Comparison of ENCODE assay signal across 17 cellular contexts in genomic region chr6:125567407-125567806, GRCh38.
DNase-seq lines count a peak whose midpoint lies in the region; ATAC-seq and TF ChIP-seq lines count a peak whose summit lies in the region.
"Had no signal": no experiment of that assay in that cellular context is flagged by ENCODE, and none has a peak within 500 bp of the region (broad histone marks: within the 10 kb centered on the region; RNA-seq: fewer than 3 reads in every experiment).

No MANE protein-coding gene starts in this region.

- H4K8ac ChIP-seq in neuronal stem cell (ENCODE audit: low read depth, low read length) = no peak overlapping the region

- DNase-seq in GM23338 (ENCODE audit: low spot score) (no peak), NCI-H69 (lab: John Stamatoyannopoulos, UW) (peak; percentile 21), neuronal stem cell (ENCODE audit: low spot score) (no peak), NCI-H1048 (lab: John Stamatoyannopoulos, UW) (no peak)
- DNase-seq: AML-193; Caco-2; Calu3; CD4-positive, alpha-beta T cell; CD8-positive, alpha-beta T cell; DMS79 treated with DMSO at 0.1 percent for 48 hours; GF-D8 had no signal

- no peak overlapping the region for H3K9ac ChIP-seq in neuronal stem cell (ENCODE audit: low read depth, low read length, poor library complexity)
- H3K9ac ChIP-seq: BLaER1 treated with 17β-estradiol and CSF1 and Interleukin-3, amounts not matched to agents 10 nM and 100 nM had no signal

- H3K4me3 ChIP-seq in GM23338 (no peak overlapping the region), neuronal stem cell (ENCODE audit: low read length in 2 of 2) (no peak overlapping the region)
- H3K4me3 ChIP-seq: A549; BLaER1 treated with 17β-estradiol and CSF1 and Interleukin-3, amounts not matched to agents 10 nM and 100 nM had no signal

- no peak overlapping the region for H3K27ac Mint-ChIP-seq in GM23338
- H3K27ac Mint-ChIP-seq: B cell; CD4-positive, alpha-beta T cell; CD8-positive, alpha-beta T cell had no signal

- peaks cover 2% of the 10 kb centered on the region for H3K27me3 Mint-ChIP-seq in GM23338 (ENCODE audit: insufficient read depth, low read depth, poor library complexity)

- peak; percentile 32; the same call in 1 of the 3 replicates for ATAC-seq in GM23338
- no peak for ATAC-seq in HG03520 (IDR thresholded peaks at IDR 0.05; ENCODE audit: unreplicated experiment)
- ATAC-seq: A549; CD8-positive, alpha-beta T cell had no signal

- H3K4me2 ChIP-seq in GM23338 (no peak overlapping the region), neuronal stem cell (ENCODE audit: insufficient read depth, low read length, poor library complexity, severe bottlenecking) (no peak overlapping the region)
- H3K4me2 ChIP-seq: A549; BLaER1 treated with 17β-estradiol and CSF1 and Interleukin-3, amounts not matched to agents 10 nM and 100 nM had no signal

- no peak overlapping the region for H2BK120ac ChIP-seq in neuronal stem cell (ENCODE audit: low read depth, low read length)

- H3K36me3 ChIP-seq in GM23338 (ENCODE audit: insufficient read depth) = no peaks in the 10 kb centered on the region
- no peaks in the 10 kb centered on the region for H3K36me3 ChIP-seq in neuronal stem cell (replicated peaks in 1 of 2; ENCODE audit: control insufficient read depth in 2 of 2, insufficient read depth in 2 of 2, low read length in 2 of 2)
- H3K36me3 ChIP-seq: BLaER1 treated with 17β-estradiol and CSF1 and Interleukin-3, amounts not matched to agents 10 nM and 100 nM had no signal

- H3K27ac ChIP-seq in GM23338 (ENCODE audit: low read depth) (no peak overlapping the region), neuronal stem cell (replicated peaks; ENCODE audit: low read length) (no peak overlapping the region)
- H3K27ac ChIP-seq: 22Rv1; A549; BLaER1 treated with 17β-estradiol and CSF1 and Interleukin-3, amounts not matched to agents 10 nM and 100 nM; C4-2B had no signal

- no peaks in the 10 kb centered on the region for H3K79me2 ChIP-seq in GM23338 (replicated peaks; ENCODE audit: insufficient read depth)

- no peaks in the 10 kb centered on the region for H3F3A ChIP-seq in GM23338 (replicated peaks; ENCODE audit: low read depth)

- TF ChIP-seq CTCF in GM23338 (conservative IDR thresholded peaks at IDR 0.05; ENCODE audit: low read depth in 2 of 2) = no peak

- H3K9me3 Mint-ChIP-seq in GM23338 = no peaks in the 10 kb centered on the region
- H3K9me3 Mint-ChIP-seq: CD4-positive, alpha-beta T cell; CD8-positive, alpha-beta T cell had no signal

- peaks cover 8% of the 10 kb centered on the region; the same call in 1 of the 2 replicates for H3K9me2 ChIP-seq in GM23338 (ENCODE audit: insufficient read depth)

- no peaks in the 10 kb centered on the region for H3K36me3 Mint-ChIP-seq in GM23338 (ENCODE audit: low read depth)
- H3K36me3 Mint-ChIP-seq: CD8-positive, alpha-beta T cell had no signal

- H2BK15ac ChIP-seq in neuronal stem cell (ENCODE audit: low read length) = no peak overlapping the region

- no peak overlapping the region for H3K4ac ChIP-seq in neuronal stem cell (ENCODE audit: low read length)

- no peaks in the 10 kb centered on the region for H4K20me1 ChIP-seq in GM23338 (replicated peaks; ENCODE audit: insufficient read depth)
- H4K20me1 ChIP-seq: BLaER1 treated with 17β-estradiol and CSF1 and Interleukin-3, amounts not matched to agents 10 nM and 100 nM had no signal

- peaks cover 7% of the 10 kb centered on the region; the same call in 1 of the 2 replicates for H3K4me1 ChIP-seq in GM23338 (ENCODE audit: insufficient read depth)
- peaks cover 0 to 11% of the 10 kb centered on the region in 2 donors for H3K4me1 ChIP-seq in neuronal stem cell (ENCODE audit: control insufficient read depth in 2 of 2, insufficient read depth in 1 of 2, low read depth in 1 of 2, low read length in 2 of 2)
- H3K4me1 ChIP-seq: A549; BLaER1 treated with 17β-estradiol and CSF1 and Interleukin-3, amounts not matched to agents 10 nM and 100 nM; Caco-2 had no signal

- no peak overlapping the region for H2BK5ac ChIP-seq in neuronal stem cell (ENCODE audit: low read length)

- no peak overlapping the region for H3K14ac ChIP-seq in neuronal stem cell (ENCODE audit: low read length)

- WGBS in neuronal stem cell (ENCODE audit: extremely low coverage in 2 of 2, insufficient read length in 2 of 2, insufficient replicate concordance in 1 of 2), 2 donors = no CpG with 5 or more reads among the region's 1 CpG

- H3K9me3 ChIP-seq in neuronal stem cell (replicated peaks in 1 of 2; ENCODE audit: control insufficient read depth in 2 of 2, insufficient read depth in 1 of 2, low read depth in 1 of 2, low read length in 2 of 2) = no peaks in the 10 kb centered on the region
- H3K9me3 ChIP-seq: A549; BLaER1 treated with 17β-estradiol and CSF1 and Interleukin-3, amounts not matched to agents 10 nM and 100 nM; Caco-2 had no signal

- no peak overlapping the region for H2BK12ac ChIP-seq in neuronal stem cell (ENCODE audit: low read length)

- H3K4me1 Mint-ChIP-seq in GM23338 = peaks cover 9% of the 10 kb centered on the region
- H3K4me1 Mint-ChIP-seq: B cell had no signal

- H3K23ac ChIP-seq in neuronal stem cell (ENCODE audit: low read depth, low read length, poor library complexity) = no peak overlapping the region

- peak overlapping the region; percentile 42 for H2AK5ac ChIP-seq in neuronal stem cell (ENCODE audit: low read depth, low read length)

- no peak overlapping the region for H4K91ac ChIP-seq in neuronal stem cell (ENCODE audit: low read depth, low read length, poor library complexity)

- H3K27me3 ChIP-seq in GM23338 (ENCODE audit: insufficient read depth) (no peaks in the 10 kb centered on the region), neuronal stem cell (ENCODE audit: control insufficient read depth in 3 of 3, insufficient read depth in 3 of 3, low read depth in 1 of 3, low read length in 3 of 3) (no peaks in the 10 kb centered on the region)
- H3K27me3 ChIP-seq: BLaER1 treated with 17β-estradiol and CSF1 and Interleukin-3, amounts not matched to agents 10 nM and 100 nM had no signal

- H3K18ac ChIP-seq in neuronal stem cell (ENCODE audit: low read length) = peak overlapping the region; percentile 83

- H3K79me1 ChIP-seq in neuronal stem cell (ENCODE audit: low read depth, low read length) = no peaks in the 10 kb centered on the region

- H2AFZ ChIP-seq in GM23338 (no peak overlapping the region), neuronal stem cell (ENCODE audit: low read length) (no peak overlapping the region)

- H3K4me3 Mint-ChIP-seq in GM23338 = no peak overlapping the region
- H3K4me3 Mint-ChIP-seq: B cell; CD4-positive, alpha-beta T cell; CD8-positive, alpha-beta T cell had no signal

TF ChIP-seq in GM23338, 12 proteins besides CTCF, POLR2A, EP300 and RAD21 (continues in another document):
- TF ChIP-seq ZNF462 (CRISPR knock-in tag; IDR thresholded peaks at IDR 0.05) (no peak), CREB1 (CRISPR knock-in tag; IDR thresholded peaks at IDR 0.05; ENCODE audit: low read depth) (no peak)
